Comparison of ENCODE assay signal across 18 cellular contexts in the genomic region with DNA sequence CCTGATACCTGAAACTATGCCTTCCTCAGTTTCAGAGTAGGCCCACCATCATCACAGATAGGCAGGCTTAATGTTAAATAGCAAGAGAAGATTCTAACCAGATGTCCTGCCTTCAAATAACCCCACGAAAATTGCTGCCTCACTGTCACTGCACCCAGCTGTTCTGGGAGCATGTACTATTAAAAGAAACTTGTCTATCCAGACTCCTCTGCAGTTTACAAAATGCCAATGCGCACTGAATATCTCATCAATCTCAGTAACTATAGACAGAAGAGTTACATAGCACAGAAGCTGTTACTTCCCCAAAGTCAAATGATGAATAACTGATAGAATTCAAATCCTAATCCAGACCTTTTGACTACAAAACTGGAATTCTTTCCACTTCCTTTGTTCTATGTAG.
"Had no signal": no experiment of that assay in that cellular context is flagged by ENCODE, and none has a peak within 500 bp of the region (broad histone marks: within the 10 kb centered on the region; RNA-seq: fewer than 3 reads in every experiment).

No MANE protein-coding gene starts in this region.

- DNase-seq: activated CD4-positive, alpha-beta memory T cell treated with anti-CD3 and anti-CD28 coated beads, Interleukin-2, amount 10 ng/mL, durations not matched to agents 7 days and 5 days; activated CD4-positive, alpha-beta T cell treated with anti-CD3 and anti-CD28 coated beads, Interleukin-2, amount 10 ng/mL, durations not matched to agents 24 days and 14 days; activated effector memory CD4-positive, alpha-beta T cell treated with anti-CD3 and anti-CD28 coated beads, Interleukin-2, amount 50 U/mL, for 16 hours; activated naive CD4-positive, alpha-beta T cell treated with anti-CD3 and anti-CD28 coated beads, Interleukin-2, amount 10 ng/mL, durations not matched to agents 7 days and 5 days; amygdala; kidney; midbrain; occipital lobe; stimulated activated CD4-positive, alpha-beta T cell treated with anti-CD3 and anti-CD28 coated beads, Interleukin-1b, Interleukin-23, amount 100 ng/mL, for 48 hours; stimulated activated naive CD8-positive, alpha-beta T cell treated with anti-CD3 and anti-CD28 coated beads, Interleukin-15, amount 100 ng/mL, for 72 hours; tibial artery; uterus had no signal

- H3K4me3 ChIP-seq: lung, tibial artery, uterus had no signal

- H3K9me3 ChIP-seq: tibial artery, uterus had no signal

- ATAC-seq: activated CD4-positive, CD25-positive, alpha-beta regulatory T cell treated with anti-CD3 and anti-CD28 coated beads, Interleukin-2, amount 50 U/mL, for 24 hours; stimulated activated naive CD8-positive, alpha-beta T cell treated with anti-CD3 and anti-CD28 coated beads, Interleukin-15, amount 100 ng/mL, for 72 hours had no signal

- H3K27me3 ChIP-seq: tibial artery, uterus had no signal

- H3K27ac ChIP-seq: epithelial cell of prostate, tibial artery, uterus, VCaP had no signal

- H3K36me3 Mint-ChIP-seq: activated naive CD4-positive, alpha-beta T cell treated with anti-CD3 and anti-CD28 coated beads, Interleukin-2, amount 10 ng/mL, durations not matched to agents 7 days and 5 days had no signal

- H3K4me3 Mint-ChIP-seq: activated CD4-positive, alpha-beta memory T cell treated with anti-CD3 and anti-CD28 coated beads, Interleukin-2, amount 10 ng/mL, durations not matched to agents 7 days and 5 days; activated CD4-positive, alpha-beta T cell treated with anti-CD3 and anti-CD28 coated beads, Interleukin-2, amount 10 ng/mL, durations not matched to agents 24 days and 14 days; activated naive CD4-positive, alpha-beta T cell treated with anti-CD3 and anti-CD28 coated beads, Interleukin-2, amount 10 ng/mL, durations not matched to agents 7 days and 5 days; neural crest cell; stimulated activated naive CD8-positive, alpha-beta T cell treated with anti-CD3 and anti-CD28 coated beads, Interleukin-15, amount 100 ng/mL, for 72 hours; T-helper 2 cell treated with Interferon-gamma antibody and Interleukin-4, amounts not matched to agents 5 μg/mL and 100 μg/mL, for 36 hours had no signal

- H3K36me3 ChIP-seq: tibial artery, uterus had no signal

- H3K9me3 Mint-ChIP-seq: activated CD4-positive, alpha-beta memory T cell treated with anti-CD3 and anti-CD28 coated beads, Interleukin-2, amount 10 ng/mL, durations not matched to agents 7 days and 5 days; activated CD4-positive, alpha-beta T cell treated with anti-CD3 and anti-CD28 coated beads, Interleukin-2, amount 10 ng/mL, durations not matched to agents 24 days and 14 days; activated naive CD4-positive, alpha-beta T cell treated with anti-CD3 and anti-CD28 coated beads, Interleukin-2, amount 10 ng/mL, durations not matched to agents 7 days and 5 days; neural crest cell; stimulated activated naive CD8-positive, alpha-beta T cell treated with anti-CD3 and anti-CD28 coated beads, Interleukin-15, amount 100 ng/mL, for 72 hours; T-helper 2 cell treated with Interferon-gamma antibody and Interleukin-4, amounts not matched to agents 5 μg/mL and 100 μg/mL, for 36 hours had no signal

- H3K27ac Mint-ChIP-seq: activated CD4-positive, alpha-beta memory T cell treated with anti-CD3 and anti-CD28 coated beads, Interleukin-2, amount 10 ng/mL, durations not matched to agents 7 days and 5 days; activated CD4-positive, alpha-beta T cell treated with anti-CD3 and anti-CD28 coated beads, Interleukin-2, amount 10 ng/mL, durations not matched to agents 24 days and 14 days; activated naive CD4-positive, alpha-beta T cell treated with anti-CD3 and anti-CD28 coated beads, Interleukin-2, amount 10 ng/mL, durations not matched to agents 7 days and 5 days; stimulated activated naive CD8-positive, alpha-beta T cell treated with anti-CD3 and anti-CD28 coated beads, Interleukin-15, amount 100 ng/mL, for 72 hours; T-helper 2 cell treated with Interferon-gamma antibody and Interleukin-4, amounts not matched to agents 5 μg/mL and 100 μg/mL, for 36 hours had no signal

- H3K4me1 Mint-ChIP-seq: activated CD4-positive, alpha-beta memory T cell treated with anti-CD3 and anti-CD28 coated beads, Interleukin-2, amount 10 ng/mL, durations not matched to agents 7 days and 5 days; activated CD4-positive, alpha-beta T cell treated with anti-CD3 and anti-CD28 coated beads, Interleukin-2, amount 10 ng/mL, durations not matched to agents 24 days and 14 days; activated naive CD4-positive, alpha-beta T cell treated with anti-CD3 and anti-CD28 coated beads, Interleukin-2, amount 10 ng/mL, durations not matched to agents 7 days and 5 days; neural crest cell; stimulated activated naive CD8-positive, alpha-beta T cell treated with anti-CD3 and anti-CD28 coated beads, Interleukin-15, amount 100 ng/mL, for 72 hours had no signal

- H3K4me1 ChIP-seq: tibial artery, uterus had no signal
